Comparison of ENCODE assay signal across 26 cellular contexts in genomic region chr5:127077346-127077745, GRCh38. TPM values are rescaled to one million over a fixed set of nuclear protein-coding genes. Genes with fewer than 3 reads are reported as not detected.
DNase-seq lines count a peak whose midpoint lies in the region; FAIRE-seq and TF ChIP-seq lines count a peak whose summit lies in the region.
"Had no signal": no experiment of that assay in that cellular context is flagged by ENCODE, and none has a peak within 500 bp of the region (broad histone marks: within the 10 kb centered on the region; RNA-seq: fewer than 3 reads in every experiment).

No MANE protein-coding gene starts in this region.

- H3F3A ChIP-seq in neural progenitor cell (ENCODE audit: low read depth): no peaks in the 10 kb centered on the region

- H3K27ac ChIP-seq in esophagus muscularis mucosa (replicated peaks in 1 of 4) (no peak overlapping the region), neural progenitor cell (no peak overlapping the region), RWPE1 (no peak overlapping the region)
- H3K27ac ChIP-seq: BLaER1, left ventricle myocardium inferior, prostate gland, SK-N-MC, tibial artery had no signal

- intact Hi-C loops in esophagus muscularis mucosa (cut with DNase I): no loop called here
- intact Hi-C loops in CD14-positive monocyte (cut with micrococcal nuclease): no loop called here

- no peak overlapping the region for H2AFZ ChIP-seq in neural progenitor cell (replicated peaks)

- no peak overlapping the region for H3K4me2 ChIP-seq in neural progenitor cell
- H3K4me2 ChIP-seq: BLaER1 had no signal

- no peak for TF ChIP-seq CTCF in esophagus muscularis mucosa (IDR thresholded peaks at IDR 0.05)
- no peak for TF ChIP-seq CTCF in neural progenitor cell (IDR thresholded peaks at IDR 0.05)
- no peak for TF ChIP-seq CTCF in RWPE1 (conservative IDR thresholded peaks at IDR 0.05; ENCODE audit: low read depth)
- no peak for TF ChIP-seq CTCF in CD14-positive monocyte (IDR thresholded peaks at IDR 0.05)

- H3K36me3 ChIP-seq in esophagus muscularis mucosa (no peaks in the 10 kb centered on the region), neural progenitor cell (no peaks in the 10 kb centered on the region)
- H3K36me3 ChIP-seq: BLaER1, left ventricle myocardium inferior, prostate gland, tibial artery had no signal

- WGBS in esophagus muscularis mucosa: 78% methylated on average over 1 of the region's 1 CpG

- no peaks in the 10 kb centered on the region for H3K36me3 Mint-ChIP-seq in neural progenitor cell
- H3K36me3 Mint-ChIP-seq in CD14-positive monocyte: no peaks in the 10 kb centered on the region
- H3K36me3 Mint-ChIP-seq: immature natural killer cell had no signal

- H3K4me1 Mint-ChIP-seq in neural progenitor cell: peaks cover 34% of the 10 kb centered on the region
- peaks cover 21% of the 10 kb centered on the region for H3K4me1 Mint-ChIP-seq in CD14-positive monocyte

- DNase-seq in Caki2 (ENCODE audit: low read depth) (peak; percentile 93), RCC 7860 (ENCODE audit: low spot score) (peak; percentile 57), esophagus muscularis mucosa (ENCODE audit: extremely low spot score) (peak; percentile 8), neural progenitor cell (ENCODE audit: low spot score) (no peak), RWPE1 (ENCODE audit: low spot score) (no peak), CD14-positive monocyte (ENCODE audit: low spot score) (no peak)
- DNase-seq in activated CD8-positive, alpha-beta memory T cell treated with anti-CD3 and anti-CD28 coated beads, Interleukin-2, amount 50 U/mL, for 48 hours: no peak
- DNase-seq: activated CD4-positive, alpha-beta T cell treated with anti-CD3 and anti-CD28 coated beads, Interleukin-2, amount 50 U/mL, for 4 hours; activated CD8-positive, alpha-beta memory T cell treated with anti-CD3 and anti-CD28 coated beads, Interleukin-2, amount 10 ng/mL, durations not matched to agents 7 days and 5 days; activated naive CD4-positive, alpha-beta T cell treated with Interleukin-2 at 50 U/mL for 16 hours; activated T-cell treated with anti-CD3 and anti-CD28 coated beads, Interleukin-2, amount 50 U/mL, for 48 hours; COR-L47; hypothalamus; immature natural killer cell; left ventricle myocardium inferior; NCI-H446; NCI-H774; stimulated activated CD4-positive, alpha-beta T cell treated with anti-CD3 and anti-CD28 coated beads, Interleukin-15, amount 100 ng/mL, for 24 hours; stimulated activated CD4-positive, alpha-beta T cell treated with anti-CD3 and anti-CD28 coated beads, Interleukin-4, amount 100 ng/mL, for 4 hours; T-helper 17 cell; tibial artery had no signal

- TF ChIP-seq POLR2A in esophagus muscularis mucosa (IDR thresholded peaks at IDR 0.05; ENCODE audit: low read depth): no peak

- peak; percentile 87 for FAIRE-seq in RCC 7860 (lab: Jason Lieb, UNC)
- FAIRE-seq: GM12892 had no signal

- no peaks in the 10 kb centered on the region for H4K20me1 ChIP-seq in neural progenitor cell (ENCODE audit: low read depth)
- H4K20me1 ChIP-seq: BLaER1 had no signal

- peak overlapping the region; percentile 24 for H3K27ac Mint-ChIP-seq in neural progenitor cell
- no peak overlapping the region for H3K27ac Mint-ChIP-seq in CD14-positive monocyte
- H3K27ac Mint-ChIP-seq: activated CD8-positive, alpha-beta memory T cell treated with anti-CD3 and anti-CD28 coated beads, Interleukin-2, amount 10 ng/mL, durations not matched to agents 7 days and 5 days; immature natural killer cell; T-helper 17 cell had no signal

- H3K4me3 Mint-ChIP-seq in neural progenitor cell: no peak overlapping the region
- H3K4me3 Mint-ChIP-seq in CD14-positive monocyte: no peak overlapping the region
- H3K4me3 Mint-ChIP-seq: activated CD8-positive, alpha-beta memory T cell treated with anti-CD3 and anti-CD28 coated beads, Interleukin-2, amount 10 ng/mL, durations not matched to agents 7 days and 5 days; central memory CD8-positive, alpha-beta T cell; immature natural killer cell; T-helper 17 cell had no signal

- POLR2A ChIA-PET in RWPE1 (lab: Yijun Ruan, JAX; ENCODE audit: low non-redundant PET): no interaction called here

- H3K9me3 ChIP-seq in esophagus muscularis mucosa: no peaks in the 10 kb centered on the region
- no peaks in the 10 kb centered on the region for H3K9me3 ChIP-seq in neural progenitor cell (ENCODE audit: low read depth)
- H3K9me3 ChIP-seq: BLaER1, left ventricle myocardium inferior, prostate gland, tibial artery had no signal

- H3K4me3 ChIP-seq in esophagus muscularis mucosa (no peak overlapping the region), neural progenitor cell (no peak overlapping the region)
- H3K4me3 ChIP-seq: BLaER1, left ventricle myocardium inferior, prostate gland, SK-N-MC, tibial artery had no signal

- no peak for TF ChIP-seq EP300 in esophagus muscularis mucosa (IDR thresholded peaks at IDR 0.05)

- H3K9me3 Mint-ChIP-seq in neural progenitor cell (peaks cover 2% of the 10 kb centered on the region), CD14-positive monocyte (peaks cover 0 to 3% (median 0%) of the 10 kb centered on the region in 7 donors)
- H3K9me3 Mint-ChIP-seq: central memory CD8-positive, alpha-beta T cell; immature natural killer cell had no signal

- H3K27me3 Mint-ChIP-seq in neural progenitor cell (ENCODE audit: insufficient read depth, low read depth) (peaks cover 9% of the 10 kb centered on the region), CD14-positive monocyte (ENCODE audit: low read depth in 3 of 3) (peaks cover 3 to 9% (median 4%) of the 10 kb centered on the region in 3 donors)

- no peaks in the 10 kb centered on the region for H3K79me2 ChIP-seq in neural progenitor cell (ENCODE audit: low read depth)

- H3K4me1 ChIP-seq in esophagus muscularis mucosa (peaks cover 0 to 7% (median 2%) of the 10 kb centered on the region in 4 donors), neural progenitor cell (peaks cover 9% of the 10 kb centered on the region)
- H3K4me1 ChIP-seq: prostate gland, tibial artery had no signal

- CTCF ChIA-PET in RWPE1 (lab: Yijun Ruan, JAX): no interaction called here

- no peak overlapping the region for H3K9ac ChIP-seq in neural progenitor cell
- H3K9ac ChIP-seq: BLaER1 had no signal

- in situ Hi-C loops in Caki2 (cut with HindIII; ENCODE audit: low pct_unique_long_range_greater_than_20kb, low sequenced_read_pairs): no loop called here

- H3K27me3 ChIP-seq in esophagus muscularis mucosa (peaks cover 0 to 9% (median 0%) of the 10 kb centered on the region in 4 donors), neural progenitor cell (no peaks in the 10 kb centered on the region)
- H3K27me3 ChIP-seq: BLaER1, tibial artery had no signal

RNA-seq across cellular contexts. Expression of gene C5orf63, which starts 4.0 kb away (rescaled TPM):
- not detected in 2 replicates for total RNA-seq in Caki2 (2014; rRNA removed; shearing (Covaris generic); ENCODE audit: low replicate concordance)
- 1 to 10 TPM in 3 of 4 donors, under 1 TPM in 1; 0.98 to 2.3 (median 1.6) TPM for total RNA-seq in esophagus muscularis mucosa
- total RNA-seq in neural progenitor cell (ENCODE audit: low replicate concordance): 0.09 and 1.5 TPM in 2 replicates
- 1 to 10 TPM in 1 of 2 donors, not detected in 1; 1.5 TPM for polyA plus RNA-seq in CD14-positive monocyte

RNA-seq across cellular contexts. Expression of gene MARCHF3, which starts 47.0 kb away (rescaled TPM):
- 2.0 and 3.0 TPM in 2 replicates for total RNA-seq in Caki2 (2014; rRNA removed; shearing (Covaris generic); ENCODE audit: low replicate concordance)
- total RNA-seq in esophagus muscularis mucosa (10 to 100 TPM in 1 of 4 donors, 1 to 10 TPM in 3; 1.7 to 13.9 (median 2.5) TPM), neural progenitor cell (ENCODE audit: low replicate concordance) (0.53 and 6.1 TPM in 2 replicates)
- 1 to 10 TPM in 1 of 2 donors, under 1 TPM in 1; 0.88 to 1.6 TPM for polyA plus RNA-seq in CD14-positive monocyte

Comparison
In these comparisons a context has a peak if more than half of its experiments do, and no peak if none do; other contexts are left out.
1. DNase-seq: peak in Caki2 (single experiment), RCC 7860 (single experiment) and esophagus muscularis mucosa (single experiment); none in neural progenitor cell (single experiment), activated CD8-positive, alpha-beta memory T cell treated with anti-CD3 and anti-CD28 coated beads, Interleukin-2, amount 50 U/mL, for 48 hours (single experiment), RWPE1 (single experiment) and CD14-positive monocyte (single experiment).